ENCODE assay signal across 1 cellular context in genomic region chr6:43962458-43962857, GRCh38.
TF ChIP-seq lines count a peak whose summit lies in the region.

No MANE protein-coding gene starts in this region.

TF ChIP-seq in GM12878, 131 proteins besides CTCF, POLR2A, EP300 and RAD21 (continued from another document):
- TF ChIP-seq, protein P1, sequence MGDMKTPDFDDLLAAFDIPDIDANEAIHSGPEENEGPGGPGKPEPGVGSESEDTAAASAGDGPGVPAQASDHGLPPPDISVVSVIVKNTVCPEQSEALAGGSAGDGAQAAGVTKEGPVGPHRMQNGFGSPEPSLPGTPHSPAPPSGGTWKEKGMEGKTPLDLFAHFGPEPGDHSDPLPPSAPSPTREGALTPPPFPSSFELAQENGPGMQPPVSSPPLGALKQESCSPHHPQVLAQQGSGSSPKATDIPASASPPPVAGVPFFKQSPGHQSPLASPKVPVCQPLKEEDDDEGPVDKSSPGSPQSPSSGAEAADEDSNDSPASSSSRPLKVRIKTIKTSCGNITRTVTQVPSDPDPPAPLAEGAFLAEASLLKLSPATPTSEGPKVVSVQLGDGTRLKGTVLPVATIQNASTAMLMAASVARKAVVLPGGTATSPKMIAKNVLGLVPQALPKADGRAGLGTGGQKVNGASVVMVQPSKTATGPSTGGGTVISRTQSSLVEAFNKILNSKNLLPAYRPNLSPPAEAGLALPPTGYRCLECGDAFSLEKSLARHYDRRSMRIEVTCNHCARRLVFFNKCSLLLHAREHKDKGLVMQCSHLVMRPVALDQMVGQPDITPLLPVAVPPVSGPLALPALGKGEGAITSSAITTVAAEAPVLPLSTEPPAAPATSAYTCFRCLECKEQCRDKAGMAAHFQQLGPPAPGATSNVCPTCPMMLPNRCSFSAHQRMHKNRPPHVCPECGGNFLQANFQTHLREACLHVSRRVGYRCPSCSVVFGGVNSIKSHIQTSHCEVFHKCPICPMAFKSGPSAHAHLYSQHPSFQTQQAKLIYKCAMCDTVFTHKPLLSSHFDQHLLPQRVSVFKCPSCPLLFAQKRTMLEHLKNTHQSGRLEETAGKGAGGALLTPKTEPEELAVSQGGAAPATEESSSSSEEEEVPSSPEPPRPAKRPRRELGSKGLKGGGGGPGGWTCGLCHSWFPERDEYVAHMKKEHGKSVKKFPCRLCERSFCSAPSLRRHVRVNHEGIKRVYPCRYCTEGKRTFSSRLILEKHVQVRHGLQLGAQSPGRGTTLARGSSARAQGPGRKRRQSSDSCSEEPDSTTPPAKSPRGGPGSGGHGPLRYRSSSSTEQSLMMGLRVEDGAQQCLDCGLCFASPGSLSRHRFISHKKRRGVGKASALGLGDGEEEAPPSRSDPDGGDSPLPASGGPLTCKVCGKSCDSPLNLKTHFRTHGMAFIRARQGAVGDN (IDR thresholded peaks at IDR 0.05) = no peak
- no peak for TF ChIP-seq RCOR1 (conservative IDR thresholded peaks at IDR 0.05; ENCODE audit: low read depth, low read length)
